Comparison of ENCODE assay signal across 12 cellular contexts in the genomic region with DNA sequence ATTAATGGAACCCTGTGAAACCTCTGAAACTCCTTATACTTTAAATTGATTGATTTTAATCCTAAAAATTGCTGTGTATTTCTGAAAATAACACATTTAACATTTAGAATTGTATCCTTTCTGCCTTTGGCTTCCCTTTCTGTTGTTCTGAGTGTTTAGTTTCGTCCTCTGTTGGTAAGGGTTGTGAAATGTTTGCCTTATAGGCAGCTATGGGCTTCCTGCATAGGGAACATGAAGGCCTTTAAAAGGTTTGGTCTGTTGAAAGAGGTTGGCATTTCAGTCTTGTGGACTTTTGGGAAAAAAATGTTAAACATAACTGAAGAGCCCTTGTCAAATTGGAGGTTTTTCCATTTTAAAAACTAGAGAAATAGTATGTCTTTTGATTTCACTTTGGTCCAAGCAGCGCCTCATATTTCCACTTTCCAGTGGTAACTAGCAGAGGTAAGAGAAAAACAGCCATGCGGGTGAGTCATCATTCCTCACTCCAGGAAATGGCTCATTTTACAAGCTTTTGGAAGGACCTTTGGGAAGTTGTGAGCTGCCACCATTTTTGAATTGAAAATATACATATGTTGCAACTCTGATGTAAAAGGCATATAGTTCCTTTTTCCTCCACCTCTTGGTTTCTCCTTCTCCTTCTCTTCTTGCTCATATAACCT. TPM values are rescaled to one million over a fixed set of nuclear protein-coding genes. Genes with fewer than 3 reads are reported as not detected.
DNase-seq lines count a peak whose midpoint lies in the region; ATAC-seq and TF ChIP-seq lines count a peak whose summit lies in the region.
"Had no signal": no experiment of that assay in that cellular context is flagged by ENCODE, and none has a peak within 500 bp of the region (broad histone marks: within the 10 kb centered on the region; RNA-seq: fewer than 3 reads in every experiment).

No MANE protein-coding gene starts in this region.

- H3K36me3 Mint-ChIP-seq in naive thymus-derived CD8-positive, alpha-beta T cell: no peaks in the 10 kb centered on the region

- H4K20me1 ChIP-seq in SK-N-SH (ENCODE audit: insufficient read depth): no peaks in the 10 kb centered on the region

- DNase-seq in NCI-H146 (lab: John Stamatoyannopoulos, UW) (peak; percentile 11), NCI-H146 treated with DMSO at 0.1 percent for 48 hours (lab: John Stamatoyannopoulos, UW; ENCODE audit: unreplicated experiment) (no peak), SK-N-SH (no peak), fibroblast of villous mesenchyme (ENCODE audit: low read depth) (peak; percentile 88), thoracic aorta (ENCODE audit: low spot score) (no peak)
- DNase-seq in naive thymus-derived CD8-positive, alpha-beta T cell: no peak
- DNase-seq in activated CD4-positive, alpha-beta T cell treated with anti-CD3 and anti-CD28 coated beads for 48 hours: no peak
- DNase-seq: kidney, spleen had no signal

- H3K4me3 ChIP-seq in SK-N-SH (ENCODE audit: low read depth in 2 of 2, low read length in 1 of 2) (no peak overlapping the region), fibroblast of villous mesenchyme (ENCODE audit: low read depth, low read length) (no peak overlapping the region), thoracic aorta (peak overlapping the region; percentile 30)
- H3K4me3 ChIP-seq: spleen had no signal

- no peaks in the 10 kb centered on the region for H3K27me3 ChIP-seq in SK-N-SH (ENCODE audit: insufficient read depth)
- H3K27me3 ChIP-seq in thoracic aorta (replicated peaks; ENCODE audit: insufficient read depth): no peaks in the 10 kb centered on the region
- H3K27me3 ChIP-seq: spleen had no signal

- H3K4me3 Mint-ChIP-seq in naive thymus-derived CD8-positive, alpha-beta T cell: no peak overlapping the region

- peak overlapping the region; percentile 58; the same call in 1 of the 2 replicates for H3K9ac ChIP-seq in SK-N-SH

- no peaks in the 10 kb centered on the region for H3K9me3 Mint-ChIP-seq in naive thymus-derived CD8-positive, alpha-beta T cell

- H3K27ac Mint-ChIP-seq in naive thymus-derived CD8-positive, alpha-beta T cell: no peak overlapping the region

- TF ChIP-seq EP300 in SK-N-SH (IDR thresholded peaks at IDR 0.05; ENCODE audit: borderline replicate concordance in 1 of 2, low read depth in 1 of 2, low read length in 1 of 2): peak in 1 of 2 experiments; percentile 65; a peak in 1 of 4 replicates

- no peaks in the 10 kb centered on the region for H3K9me3 ChIP-seq in SK-N-SH
- H3K9me3 ChIP-seq in thoracic aorta: no peaks in the 10 kb centered on the region

- H3K27ac ChIP-seq in SK-N-SH (ENCODE audit: low read depth in 2 of 2, low read length in 1 of 2) (peak overlapping the region; percentile 92 to 95), thoracic aorta (peak overlapping the region; percentile 8 to 10)
- H3K27ac ChIP-seq: spleen had no signal

- H3K4me1 ChIP-seq in SK-N-SH (ENCODE audit: control insufficient read depth in 1 of 2, insufficient read depth in 2 of 2, low read depth in 1 of 2, low read length in 1 of 2) (peaks cover 14 to 18% of the 10 kb centered on the region in 2 experiments), thoracic aorta (ENCODE audit: control insufficient read depth in 1 of 2, low read depth in 2 of 2) (peaks cover 2 to 9% of the 10 kb centered on the region in 2 donors)
- H3K4me1 ChIP-seq: spleen had no signal

- H3F3A ChIP-seq in SK-N-SH (replicated peaks; ENCODE audit: insufficient read depth): peaks cover 16% of the 10 kb centered on the region

- no peaks in the 10 kb centered on the region for H3K36me3 ChIP-seq in SK-N-SH (replicated peaks in 1 of 2; ENCODE audit: control insufficient read depth in 1 of 2, insufficient read depth in 2 of 2, low read length in 1 of 2)
- H3K36me3 ChIP-seq in thoracic aorta: no peaks in the 10 kb centered on the region
- H3K36me3 ChIP-seq: spleen had no signal

- peak; percentile 75 for ATAC-seq in thoracic aorta (ENCODE audit: insufficient number of reproducible peaks, low FRiP score, low read depth)
- ATAC-seq in naive thymus-derived CD8-positive, alpha-beta T cell: no peak
- no peak for ATAC-seq in GM21619 (IDR thresholded peaks at IDR 0.05; ENCODE audit: unreplicated experiment)
- ATAC-seq: HCT116 had no signal

- CTCF ChIA-PET in SK-N-SH (lab: Yijun Ruan, JAX): interaction anchor here (0.6 to 2.2 kb wide), 25 partner anchors 10 to 1432 kb away, joined by 3 to 16 read pairs (median 4); no protein-coding TSS in a partner anchor

- peak overlapping the region; percentile 3; the same call in 1 of the 2 replicates for H3K4me2 ChIP-seq in SK-N-SH

- no peaks in the 10 kb centered on the region for H3K9me2 ChIP-seq in SK-N-SH

- TF ChIP-seq RAD21 in SK-N-SH (IDR thresholded peaks at IDR 0.05; ENCODE audit: low read length): no peak

- POLR2A ChIA-PET in SK-N-SH (lab: Yijun Ruan, JAX): interaction anchor here (1.0 to 1.2 kb wide), 2 partner anchors 13 to 21 kb away, joined by 3 read pairs; no protein-coding TSS in a partner anchor
- POLR2A ChIA-PET in naive thymus-derived CD8-positive, alpha-beta T cell (lab: Charles Lee): no interaction called here

- peaks cover 0 to 30% (median 3%) of the 10 kb centered on the region in 5 donors for H3K27me3 Mint-ChIP-seq in naive thymus-derived CD8-positive, alpha-beta T cell

- 32% methylated on average over 3 of the region's 3 CpGs for WGBS in SK-N-SH (ENCODE audit: low lambda C conversion rate)

- TF ChIP-seq CTCF in SK-N-SH (IDR thresholded peaks at IDR 0.05): no peak
- no peak for TF ChIP-seq CTCF in fibroblast of villous mesenchyme (IDR thresholded peaks at IDR 0.05; ENCODE audit: insufficient read depth, low read depth, low read length)
- TF ChIP-seq CTCF in thoracic aorta (IDR thresholded peaks at IDR 0.05): no peak

- H2AFZ ChIP-seq in SK-N-SH (ENCODE audit: low read depth): peak overlapping the region; percentile 88

- H3K79me2 ChIP-seq in SK-N-SH (ENCODE audit: insufficient read depth): peaks cover 18% of the 10 kb centered on the region; the same call in 1 of the 2 replicates

- no peaks in the 10 kb centered on the region for H3K4me1 Mint-ChIP-seq in naive thymus-derived CD8-positive, alpha-beta T cell

TF ChIP-seq in SK-N-SH, 30 proteins besides CTCF, POLR2A, EP300 and RAD21 (continues in another document):
- TF ChIP-seq CHD2 (IDR thresholded peaks at IDR 0.05; ENCODE audit: low read length, partially characterized antibody): no peak
- TF ChIP-seq SMC3 (IDR thresholded peaks at IDR 0.05; ENCODE audit: low read depth, low read length): no peak
- TF ChIP-seq, protein P1, sequence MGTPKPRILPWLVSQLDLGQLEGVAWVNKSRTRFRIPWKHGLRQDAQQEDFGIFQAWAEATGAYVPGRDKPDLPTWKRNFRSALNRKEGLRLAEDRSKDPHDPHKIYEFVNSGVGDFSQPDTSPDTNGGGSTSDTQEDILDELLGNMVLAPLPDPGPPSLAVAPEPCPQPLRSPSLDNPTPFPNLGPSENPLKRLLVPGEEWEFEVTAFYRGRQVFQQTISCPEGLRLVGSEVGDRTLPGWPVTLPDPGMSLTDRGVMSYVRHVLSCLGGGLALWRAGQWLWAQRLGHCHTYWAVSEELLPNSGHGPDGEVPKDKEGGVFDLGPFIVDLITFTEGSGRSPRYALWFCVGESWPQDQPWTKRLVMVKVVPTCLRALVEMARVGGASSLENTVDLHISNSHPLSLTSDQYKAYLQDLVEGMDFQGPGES (IDR thresholded peaks at IDR 0.05; ENCODE audit: low read depth, low read length): no peak
- no peak for TF ChIP-seq RXRA (IDR thresholded peaks at IDR 0.05; ENCODE audit: borderline replicate concordance, low read depth)
- TF ChIP-seq RFX5 (IDR thresholded peaks at IDR 0.05; ENCODE audit: low read length): no peak
- peak; percentile 95 for TF ChIP-seq FOSL2 (IDR thresholded peaks at IDR 0.05; ENCODE audit: borderline replicate concordance, low read depth)
- TF ChIP-seq, protein P2, sequence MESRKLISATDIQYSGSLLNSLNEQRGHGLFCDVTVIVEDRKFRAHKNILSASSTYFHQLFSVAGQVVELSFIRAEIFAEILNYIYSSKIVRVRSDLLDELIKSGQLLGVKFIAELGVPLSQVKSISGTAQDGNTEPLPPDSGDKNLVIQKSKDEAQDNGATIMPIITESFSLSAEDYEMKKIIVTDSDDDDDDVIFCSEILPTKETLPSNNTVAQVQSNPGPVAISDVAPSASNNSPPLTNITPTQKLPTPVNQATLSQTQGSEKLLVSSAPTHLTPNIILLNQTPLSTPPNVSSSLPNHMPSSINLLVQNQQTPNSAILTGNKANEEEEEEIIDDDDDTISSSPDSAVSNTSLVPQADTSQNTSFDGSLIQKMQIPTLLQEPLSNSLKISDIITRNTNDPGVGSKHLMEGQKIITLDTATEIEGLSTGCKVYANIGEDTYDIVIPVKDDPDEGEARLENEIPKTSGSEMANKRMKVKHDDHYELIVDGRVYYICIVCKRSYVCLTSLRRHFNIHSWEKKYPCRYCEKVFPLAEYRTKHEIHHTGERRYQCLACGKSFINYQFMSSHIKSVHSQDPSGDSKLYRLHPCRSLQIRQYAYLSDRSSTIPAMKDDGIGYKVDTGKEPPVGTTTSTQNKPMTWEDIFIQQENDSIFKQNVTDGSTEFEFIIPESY (IDR thresholded peaks at IDR 0.05; ENCODE audit: borderline replicate concordance, low read depth): no peak
- TF ChIP-seq SIN3A (IDR thresholded peaks at IDR 0.05; ENCODE audit: borderline replicate concordance, low read depth, low read length): no peak
- TF ChIP-seq, protein P3, sequence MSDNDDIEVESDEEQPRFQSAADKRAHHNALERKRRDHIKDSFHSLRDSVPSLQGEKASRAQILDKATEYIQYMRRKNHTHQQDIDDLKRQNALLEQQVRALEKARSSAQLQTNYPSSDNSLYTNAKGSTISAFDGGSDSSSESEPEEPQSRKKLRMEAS (IDR thresholded peaks at IDR 0.05; ENCODE audit: low read depth): peak; percentile 40; the same call in 1 of the 2 replicates
- TF ChIP-seq RCOR1 (IDR thresholded peaks at IDR 0.05; ENCODE audit: low read length): no peak
- no peak for TF ChIP-seq NRF1 (IDR thresholded peaks at IDR 0.05; ENCODE audit: low read depth, low read length)
- no peak; the same call in 1 of the 2 replicates for TF ChIP-seq GABPA (IDR thresholded peaks at IDR 0.05; ENCODE audit: low read depth)
- no peak; the same call in 1 of the 2 replicates for TF ChIP-seq ELF1 (IDR thresholded peaks at IDR 0.05)
- peak; percentile 56; the same call in 1 of the 2 replicates for TF ChIP-seq POLR2AphosphoS5 (IDR thresholded peaks at IDR 0.05; ENCODE audit: low read depth, low read length)

RNA-seq across cellular contexts. Expression of a gene that starts 22.8 kb away (rescaled TPM):
- 6.5 and 6.7 TPM in 2 replicates for polyA plus RNA-seq in SK-N-SH (2012; rRNA removed)
- polyA plus RNA-seq in SK-N-SH (2012; cell fraction: cytosol; rRNA removed): 6.6 and 7.3 TPM in 2 replicates
- 2.0 and 5.7 TPM in 2 replicates for polyA plus RNA-seq in SK-N-SH (2012; cell fraction: nucleus; rRNA removed)
- total RNA-seq in fibroblast of villous mesenchyme: 6.0 and 16.1 TPM in 2 replicates
- 10 to 100 TPM; 34.9 to 56.4 TPM for total RNA-seq in thoracic aorta
- not detected for total RNA-seq in naive thymus-derived CD8-positive, alpha-beta T cell
- not detected for polyA plus RNA-seq in naive thymus-derived CD8-positive, alpha-beta T cell
- total RNA-seq: OCI-LY7 had no signal

Comparison
In these comparisons a context has a peak if more than half of its experiments do, and no peak if none do; other contexts are left out.
1. DNase-seq: peak in NCI-H146 (single experiment) and fibroblast of villous mesenchyme (single experiment); none in NCI-H146 treated with DMSO at 0.1 percent for 48 hours (single experiment), SK-N-SH (single experiment), thoracic aorta (single experiment), naive thymus-derived CD8-positive, alpha-beta T cell (0 of 10) and activated CD4-positive, alpha-beta T cell treated with anti-CD3 and anti-CD28 coated beads for 48 hours (single experiment).